13 cellular contexts compared by ENCODE assay signal in genomic region chr1:113058861-113059441, GRCh38. TPM values are rescaled to one million over a fixed set of nuclear protein-coding genes. Genes with fewer than 3 reads are reported as not detected.
DNase-seq lines count a peak whose midpoint lies in the region; ATAC-seq and TF ChIP-seq lines count a peak whose summit lies in the region.
"Had no signal": no experiment of that assay in that cellular context is flagged by ENCODE, and none has a peak within 500 bp of the region (broad histone marks: within the 10 kb centered on the region; RNA-seq: fewer than 3 reads in every experiment).

No MANE protein-coding gene starts in this region.

- peak overlapping the region; percentile 24 for H3K27ac ChIP-seq in mesodermal cell (ENCODE audit: low read depth, low read length, severe bottlenecking)
- H3K27ac ChIP-seq: Peyer's patch had no signal

- TF ChIP-seq CTCF in brain (conservative IDR thresholded peaks at IDR 0.05), result no peak

- no peaks in the 10 kb centered on the region for H3K27me3 Mint-ChIP-seq in brain
- H3K27me3 Mint-ChIP-seq: activated naive CD8-positive, alpha-beta T cell had no signal

- peaks cover 0 to under 1% (median 0%) of the 10 kb centered on the region in 5 experiments for H3K9me3 Mint-ChIP-seq in brain

- no peaks in the 10 kb centered on the region for H3K9me3 ChIP-seq in mesodermal cell (ENCODE audit: control insufficient read depth, low read length)
- H3K9me3 ChIP-seq: Peyer's patch had no signal

- WGBS in mesodermal cell (ENCODE audit: insufficient coverage in 2 of 2), 2 experiments, result 89% methylated on average over 3 of the region's 3 CpGs; no CpG with 5 or more reads in 1 of the 2 experiments

- H3K27ac Mint-ChIP-seq in brain, result peak overlapping the region; percentile 62 to 85 (median 68)
- H3K27ac Mint-ChIP-seq: activated naive CD8-positive, alpha-beta T cell had no signal

- H3K36me3 Mint-ChIP-seq in brain, result peaks cover under 1% of the 10 kb centered on the region
- H3K36me3 Mint-ChIP-seq: activated naive CD8-positive, alpha-beta T cell had no signal

- peaks cover 38% of the 10 kb centered on the region for H3K4me1 Mint-ChIP-seq in brain

- peak overlapping the region in 1 of 5 experiments; percentile 3 for H3K4me3 Mint-ChIP-seq in brain
- H3K4me3 Mint-ChIP-seq: activated naive CD8-positive, alpha-beta T cell had no signal

- H3K4me1 ChIP-seq in mesodermal cell (ENCODE audit: control insufficient read depth, insufficient read depth, low read length, poor library complexity, severe bottlenecking), result no peaks in the 10 kb centered on the region

- H3K4me3 ChIP-seq in mesodermal cell (ENCODE audit: extremely low read depth, insufficient read depth, low read length, poor library complexity, severe bottlenecking), result no peak overlapping the region
- H3K4me3 ChIP-seq: lung, Peyer's patch had no signal

- ATAC-seq in GM18502 (IDR thresholded peaks at IDR 0.05; ENCODE audit: poor library complexity, unreplicated experiment) (no peak), GM18861 (IDR thresholded peaks at IDR 0.05; ENCODE audit: unreplicated experiment) (no peak)

- no peaks in the 10 kb centered on the region for H3K36me3 ChIP-seq in mesodermal cell (ENCODE audit: control insufficient read depth, insufficient read depth, low read length)
- H3K36me3 ChIP-seq: Peyer's patch had no signal

- DNase-seq in COLO668 (lab: John Stamatoyannopoulos, UW; ENCODE audit: unreplicated experiment) (peak; percentile 41), NCI-H146 treated with DMSO at 0.1 percent for 48 hours (lab: John Stamatoyannopoulos, UW; ENCODE audit: unreplicated experiment) (peak; percentile 69), NCI-H345 (lab: John Stamatoyannopoulos, UW) (no peak)
- no peak for DNase-seq in activated CD4-positive, alpha-beta T cell treated with anti-CD3 and anti-CD28 coated beads for 48 hours
- DNase-seq: NCI-H2029 treated with DMSO at 0.1 percent for 48 hours; Peyer's patch; stimulated activated CD4-positive, alpha-beta T cell treated with anti-CD3 and anti-CD28 coated beads, Interleukin-4, amount 100 ng/mL, for 4 hours had no signal

RNA-seq across cellular contexts. Expression of gene LRIG2, which starts 14.0 kb away (rescaled TPM):
- polyA plus RNA-seq in brain (ENCODE audit: insufficient read depth, low read depth, low replicate concordance), result 3.0 TPM
- 9.8 TPM for polyA plus RNA-seq in mesodermal cell (2013, experiment 1 of 2)
- polyA plus RNA-seq in mesodermal cell (2013, experiment 2 of 2), result 9.5 TPM

Comparison
In these comparisons a context has a peak if more than half of its experiments do, and no peak if none do; other contexts are left out.
1. DNase-seq: peak in COLO668 (single experiment) and NCI-H146 treated with DMSO at 0.1 percent for 48 hours (single experiment); none in NCI-H345 (single experiment) and activated CD4-positive, alpha-beta T cell treated with anti-CD3 and anti-CD28 coated beads for 48 hours (single experiment).